In genomic region chr1:14263207-14263606, GRCh38 we compare ENCODE assay signal across 14 cellular contexts.
"Had no signal": no experiment of that assay in that cellular context is flagged by ENCODE, and none has a peak within 500 bp of the region (broad histone marks: within the 10 kb centered on the region; RNA-seq: fewer than 3 reads in every experiment).

No MANE protein-coding gene starts in this region.

- H3K27me3 ChIP-seq: ascending aorta, esophagus muscularis mucosa, suprapubic skin, upper lobe of left lung had no signal

- H3K4me1 ChIP-seq: ascending aorta had no signal

- H3K27ac Mint-ChIP-seq: activated naive CD8-positive, alpha-beta T cell treated with anti-CD3 and anti-CD28 coated beads, Interleukin-2, amount 50 U/mL, for 24 hours; natural killer cell had no signal

- H3K27ac ChIP-seq: ascending aorta, esophagus muscularis mucosa, suprapubic skin, upper lobe of left lung, VCaP had no signal

- H3K9me3 Mint-ChIP-seq: activated naive CD8-positive, alpha-beta T cell treated with anti-CD3 and anti-CD28 coated beads, Interleukin-2, amount 50 U/mL, for 24 hours; natural killer cell had no signal

- H3K4me3 ChIP-seq: ascending aorta, esophagus muscularis mucosa, suprapubic skin, upper lobe of left lung had no signal

- H3K36me3 Mint-ChIP-seq: natural killer cell had no signal

- H3K36me3 ChIP-seq: ascending aorta, esophagus muscularis mucosa, suprapubic skin, upper lobe of left lung had no signal

- DNase-seq: activated CD4-positive, alpha-beta T cell treated with anti-CD3 and anti-CD28 coated beads for 4 hours; activated naive CD4-positive, alpha-beta T cell treated with Interleukin-2 at 50 U/mL for 16 hours; activated naive CD8-positive, alpha-beta T cell treated with anti-CD3 and anti-CD28 coated beads, Interleukin-2, amount 50 U/mL, for 24 hours; mammary epithelial cell; natural killer cell; occipital lobe; stimulated activated CD4-positive, alpha-beta T cell treated with anti-CD3 and anti-CD28 coated beads, Interleukin-12 subunit alpha, Interleukin-12 subunit beta, amount 100 ng/mL, for 4 hours; stimulated activated naive CD8-positive, alpha-beta T cell treated with anti-CD3 and anti-CD28 coated beads, Interleukin-15, Interleukin-2, amounts not matched to agents 100 U/mL and 50 U/mL, for 24 hours; upper lobe of left lung had no signal

- ATAC-seq: activated naive CD8-positive, alpha-beta T cell treated with anti-CD3 and anti-CD28 coated beads, Interleukin-2, amount 50 U/mL, for 24 hours; left lobe of liver; natural killer cell; stimulated activated naive CD8-positive, alpha-beta T cell treated with anti-CD3 and anti-CD28 coated beads, Interleukin-15, Interleukin-2, amounts not matched to agents 100 U/mL and 50 U/mL, for 24 hours had no signal

- H3K4me1 Mint-ChIP-seq: activated naive CD8-positive, alpha-beta T cell treated with anti-CD3 and anti-CD28 coated beads, Interleukin-2, amount 50 U/mL, for 24 hours; natural killer cell had no signal

- H3K4me3 Mint-ChIP-seq: activated naive CD8-positive, alpha-beta T cell treated with anti-CD3 and anti-CD28 coated beads, Interleukin-2, amount 50 U/mL, for 24 hours; natural killer cell had no signal

- H3K9me3 ChIP-seq: ascending aorta, esophagus muscularis mucosa, suprapubic skin, upper lobe of left lung had no signal
